In the genomic region with DNA sequence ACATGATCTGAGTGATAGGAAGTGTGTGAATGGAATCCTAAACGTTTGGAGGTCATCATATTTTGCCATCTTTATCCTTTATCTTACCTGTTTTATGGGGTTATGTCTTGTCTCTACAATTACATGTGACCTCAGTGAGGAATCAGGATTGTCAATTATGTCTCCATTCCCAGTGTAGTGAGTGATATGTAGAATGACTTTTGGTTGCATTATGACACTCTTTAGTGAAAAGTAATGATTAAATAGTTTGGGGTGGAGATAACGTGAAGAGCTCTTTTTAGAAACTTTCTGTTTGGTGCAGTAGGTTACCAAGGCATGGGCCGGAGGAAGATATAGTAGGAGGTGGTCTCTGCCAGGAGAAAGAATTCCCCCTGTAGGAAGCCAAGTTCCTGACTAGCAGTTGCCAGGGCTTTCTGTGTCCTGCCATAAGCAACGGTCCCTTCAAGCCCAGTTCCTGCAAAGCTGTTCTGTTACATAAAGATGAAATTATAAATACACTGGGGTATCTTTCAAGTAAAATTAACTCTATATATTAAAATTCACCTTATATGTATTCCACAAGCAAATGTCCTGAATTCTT, we compare ENCODE assay signal across 1 cellular context.
A peak's percentile ranks its signal among the peaks of the same experiment; 100 is the strongest.
TF ChIP-seq lines count a peak whose summit lies in the region.

No MANE protein-coding gene starts in this region.

TF ChIP-seq in GM12878, 131 proteins besides CTCF, POLR2A, EP300 and RAD21 (continued from another document):
- TF ChIP-seq ZNF24 (IDR thresholded peaks at IDR 0.05) (0 out of 2 replicates have a peak, but pooled peaks have one; percentile 19), IKZF2 (IDR thresholded peaks at IDR 0.05) (peak; percentile 32 to 67; a peak in 3 of 4 replicates), DPF2 (IDR thresholded peaks at IDR 0.05) (0 out of 2 replicates have a peak, but pooled peaks have one; percentile 31)
TF ChIP-seq in GM12878: peak in this region for 5.
